19 cellular contexts compared by ENCODE assay signal in genomic region chr1:153419436-153419793, GRCh38. TPM values are rescaled to one million over a fixed set of nuclear protein-coding genes. Genes with fewer than 3 reads are reported as not detected.
"Had no signal": no experiment of that assay in that cellular context is flagged by ENCODE, and none has a peak within 500 bp of the region (broad histone marks: within the 10 kb centered on the region; RNA-seq: fewer than 3 reads in every experiment).

No MANE protein-coding gene starts in this region.

RNA-seq across cellular contexts. Expression of gene S100A7A, which starts 3.1 kb away (rescaled TPM):
- total RNA-seq: naive thymus-derived CD8-positive, alpha-beta T cell; natural killer cell treated with Interleukin-12 subunit alpha and Interleukin-12 subunit beta and Interleukin-15 and Interleukin-18, amount 100 ng/mL, for 72 hours; neural crest cell; omental fat pad; osteocyte; pancreas; posterior vena cava; prostate gland; pulmonary artery endothelial cell; right cardiac atrium; right lobe of liver; smooth muscle cell; spleen; testis; transverse colon; upper lobe of left lung; urinary bladder; uterus had no signal
- polyA plus RNA-seq: naive thymus-derived CD8-positive, alpha-beta T cell; pancreas; right cardiac atrium; smooth muscle cell; spleen; urinary bladder had no signal

RNA-seq across cellular contexts. Expression of gene S100A8, which starts 28.5 kb away (rescaled TPM):
- total RNA-seq: naive thymus-derived CD8-positive, alpha-beta T cell; neural crest cell; osteocyte; pulmonary artery endothelial cell; smooth muscle cell had no signal

RNA-seq across cellular contexts. Expression of gene S100A7, which starts 41.0 kb away (rescaled TPM):
- total RNA-seq: naive thymus-derived CD8-positive, alpha-beta T cell; natural killer cell treated with Interleukin-12 subunit alpha and Interleukin-12 subunit beta and Interleukin-15 and Interleukin-18, amount 100 ng/mL, for 72 hours; neural crest cell; omental fat pad; osteocyte; pancreas; posterior vena cava; prostate gland; pulmonary artery endothelial cell; right cardiac atrium; right lobe of liver; smooth muscle cell; spleen; testis; transverse colon; upper lobe of left lung; urinary bladder had no signal
- polyA plus RNA-seq: naive thymus-derived CD8-positive, alpha-beta T cell; pancreas; right cardiac atrium; smooth muscle cell; spleen; urinary bladder had no signal

RNA-seq across cellular contexts. Expression of gene S100A12, which starts 44.0 kb away (rescaled TPM):
- total RNA-seq: naive thymus-derived CD8-positive, alpha-beta T cell; natural killer cell treated with Interleukin-12 subunit alpha and Interleukin-12 subunit beta and Interleukin-15 and Interleukin-18, amount 100 ng/mL, for 72 hours; neural crest cell; osteocyte; prostate gland; pulmonary artery endothelial cell; smooth muscle cell; suprapubic skin; testis; transverse colon had no signal
- polyA plus RNA-seq: smooth muscle cell had no signal
